Comparison of ENCODE assay signal across 8 cellular contexts in genomic region chr17:1462164-1463112, GRCh38. TPM values are rescaled to one million over a fixed set of nuclear protein-coding genes. Genes with fewer than 3 reads are reported as not detected.
DNase-seq lines count a peak whose midpoint lies in the region; TF ChIP-seq lines count a peak whose summit lies in the region.

No MANE protein-coding gene starts in this region.

- DNase-seq in activated CD4-positive, alpha-beta T cell treated with anti-CD3 and anti-CD28 coated beads, Interleukin-2, amount 10 ng/mL, durations not matched to agents 7 days and 5 days, result no peak
- DNase-seq in activated CD4-positive, alpha-beta T cell treated with anti-CD3 and anti-CD28 coated beads, Interleukin-2, amount 50 U/mL, for 1 hour, result no peak
- no peak for DNase-seq in OCI-LY7 (ENCODE audit: low spot score)
- DNase-seq in endothelial cell (ENCODE audit: low spot score), result no peak
- no peak for DNase-seq in spleen
- no peak for DNase-seq in cortex of kidney (lab: John Stamatoyannopoulos, UW)
- DNase-seq in NCI-H128 (lab: John Stamatoyannopoulos, UW; ENCODE audit: unreplicated experiment), result no peak
- DNase-seq in NCI-H446 treated with DMSO at 0.1 percent for 48 hours (lab: John Stamatoyannopoulos, UW), result no peak

- H3K4me1 Mint-ChIP-seq in activated CD4-positive, alpha-beta T cell treated with anti-CD3 and anti-CD28 coated beads, Interleukin-2, amount 10 ng/mL, durations not matched to agents 7 days and 5 days, result peaks cover 31% of the 10 kb centered on the region
- H3K4me1 Mint-ChIP-seq in endothelial cell (ENCODE audit: unreplicated experiment), result peaks cover 25% of the 10 kb centered on the region

- peak overlapping the region; percentile 41; the same call in 1 of the 2 replicates for H2AFZ ChIP-seq in OCI-LY7 (ENCODE audit: low read length)

- H3K4me3 Mint-ChIP-seq in activated CD4-positive, alpha-beta T cell treated with anti-CD3 and anti-CD28 coated beads, Interleukin-2, amount 10 ng/mL, durations not matched to agents 7 days and 5 days, result peak overlapping the region; percentile 34
- H3K4me3 Mint-ChIP-seq in endothelial cell (ENCODE audit: unreplicated experiment), result peak overlapping the region; percentile 34

- no peaks in the 10 kb centered on the region for H3K9me3 Mint-ChIP-seq in activated CD4-positive, alpha-beta T cell treated with anti-CD3 and anti-CD28 coated beads, Interleukin-2, amount 10 ng/mL, durations not matched to agents 7 days and 5 days
- no peaks in the 10 kb centered on the region for H3K9me3 Mint-ChIP-seq in endothelial cell (ENCODE audit: unreplicated experiment)

- CTCF ChIA-PET in activated CD4-positive, alpha-beta T cell treated with anti-CD3 and anti-CD28 coated beads, Interleukin-2, amount 10 ng/mL, durations not matched to agents 7 days and 5 days (lab: Charles Lee), result interaction anchor here (0.6 to 1.9 kb wide), 6 partner anchors 19 to 340 kb away, joined by 3 to 4 read pairs (median 3); partner anchors contain the start of genes INPP5K and YWHAE
- CTCF ChIA-PET in OCI-LY7 (lab: Charles Lee; ENCODE audit: unreplicated experiment), result no interaction called here

- H3K36me3 ChIP-seq in OCI-LY7 (ENCODE audit: insufficient read depth, low read length) (peaks cover 12% of the 10 kb centered on the region), spleen (peaks cover 0 to 34% (median 11%) of the 10 kb centered on the region in 6 donors)

- H3K27me3 ChIP-seq in spleen (replicated peaks in 1 of 7), result peaks cover 0 to 32% (median 0%) of the 10 kb centered on the region in 7 donors

- peak overlapping the region; percentile 50 for H3K4me3 ChIP-seq in OCI-LY7 (ENCODE audit: low read depth, low read length, poor library complexity, severe bottlenecking)
- H3K4me3 ChIP-seq in spleen, result peak overlapping the region in 1 of 8 donors; percentile 41

- POLR2A ChIA-PET in activated CD4-positive, alpha-beta T cell treated with anti-CD3 and anti-CD28 coated beads, Interleukin-2, amount 10 ng/mL, durations not matched to agents 7 days and 5 days (lab: Charles Lee), result no interaction called here
- POLR2A ChIA-PET in OCI-LY7 (lab: Charles Lee), result interaction anchor here (0.8 to 0.9 kb wide), 2 partner anchors 13 to 73 kb away, joined by 3 to 4 read pairs; no protein-coding TSS in a partner anchor

- no peak for TF ChIP-seq CTCF in OCI-LY7 (conservative IDR thresholded peaks at IDR 0.05; ENCODE audit: low read length)
- TF ChIP-seq CTCF in endothelial cell (IDR thresholded peaks at IDR 0.05; ENCODE audit: unreplicated experiment), result no peak
- no peak for TF ChIP-seq CTCF in spleen (IDR thresholded peaks at IDR 0.05 in 8 of 11, conservative IDR thresholded peaks at IDR 0.05 in 3 of 11)

- 57 to 70% (median 65%) methylated on average over 33 of the region's 33 CpGs for WGBS in spleen, 5 donors

- H3K9me3 ChIP-seq in OCI-LY7 (ENCODE audit: low read length), result no peaks in the 10 kb centered on the region
- no peaks in the 10 kb centered on the region for H3K9me3 ChIP-seq in spleen

- H3K27ac Mint-ChIP-seq in activated CD4-positive, alpha-beta T cell treated with anti-CD3 and anti-CD28 coated beads, Interleukin-2, amount 10 ng/mL, durations not matched to agents 7 days and 5 days, result peak overlapping the region; percentile 47
- H3K27ac Mint-ChIP-seq in endothelial cell (ENCODE audit: unreplicated experiment), result no peak overlapping the region

- H3K27ac ChIP-seq in OCI-LY7 (ENCODE audit: low read depth, low read length, poor library complexity, severe bottlenecking) (peak overlapping the region; percentile 36), spleen (peak overlapping the region in 5 of 8 donors; percentile 10 to 73 (median 55))

- BruUV-seq in OCI-LY7 (replicated peaks; lab: Mats Ljungman, UMichigan), result no TSS peak

- H3K36me3 Mint-ChIP-seq in activated CD4-positive, alpha-beta T cell treated with anti-CD3 and anti-CD28 coated beads, Interleukin-2, amount 10 ng/mL, durations not matched to agents 7 days and 5 days (ENCODE audit: low read depth), result peaks cover 3% of the 10 kb centered on the region
- H3K36me3 Mint-ChIP-seq in endothelial cell (ENCODE audit: low read depth, unreplicated experiment), result peaks cover 23% of the 10 kb centered on the region

- TF ChIP-seq POLR2A in spleen (IDR thresholded peaks at IDR 0.05), result no peak

- peak overlapping the region; percentile 50 for H3K4me2 ChIP-seq in OCI-LY7 (ENCODE audit: low read length)

- intact Hi-C loops in OCI-LY7 (cut with micrococcal nuclease; ENCODE audit: unreplicated experiment), result loop anchor here (1.0 kb wide), 1 partner anchor 22 kb away; no protein-coding TSS in a partner anchor
- intact Hi-C loops in spleen (cut with DNase I; ENCODE audit: low total_unique reads), result loop anchor here (10.0 kb wide), 1 partner anchor 52 kb away; the partner anchor contains the start of gene INPP5K

- H3K27me3 Mint-ChIP-seq in activated CD4-positive, alpha-beta T cell treated with anti-CD3 and anti-CD28 coated beads, Interleukin-2, amount 10 ng/mL, durations not matched to agents 7 days and 5 days, result peaks cover 33% of the 10 kb centered on the region
- H3K27me3 Mint-ChIP-seq in endothelial cell (ENCODE audit: unreplicated experiment), result peaks cover 15% of the 10 kb centered on the region

- H4K20me1 ChIP-seq in OCI-LY7 (ENCODE audit: insufficient read depth, low read length), result no peaks in the 10 kb centered on the region

- no peaks in the 10 kb centered on the region for H3K9me2 ChIP-seq in OCI-LY7 (ENCODE audit: insufficient read depth, low read length)

- peaks cover 22% of the 10 kb centered on the region for H3K4me1 ChIP-seq in OCI-LY7 (ENCODE audit: insufficient read depth, low read length, poor library complexity, severe bottlenecking)
- peaks cover 16 to 51% (median 38%) of the 10 kb centered on the region in 6 donors for H3K4me1 ChIP-seq in spleen

- no peaks in the 10 kb centered on the region for H3K79me2 ChIP-seq in OCI-LY7 (ENCODE audit: insufficient read depth, low read depth, low read length)

RNA-seq across cellular contexts. Expression of gene CRK, which starts 6.4 kb away (rescaled TPM):
- 10 to 100 TPM; 17.5 to 18.4 TPM for total RNA-seq in activated CD4-positive, alpha-beta T cell treated with anti-CD3 and anti-CD28 coated beads, Interleukin-2, amount 10 ng/mL, durations not matched to agents 7 days and 5 days
- 30.5 and 32.0 TPM in 2 replicates for total RNA-seq in OCI-LY7 (2014; rRNA removed; shearing (Covaris generic))
- 30.4 TPM in 2 replicates for total RNA-seq in OCI-LY7 (2022)
- 119 TPM for total RNA-seq in endothelial cell (ENCODE audit: unreplicated experiment)
- total RNA-seq in spleen, result 10 to 100 TPM; 39.3 to 54.6 (median 48.2) TPM
- 10 to 100 TPM; 11.7 to 20.7 (median 12.0) TPM for polyA plus RNA-seq in spleen

RNA-seq across cellular contexts. Expression of gene MYO1C, which starts 30.0 kb away (rescaled TPM):
- total RNA-seq in activated CD4-positive, alpha-beta T cell treated with anti-CD3 and anti-CD28 coated beads, Interleukin-2, amount 10 ng/mL, durations not matched to agents 7 days and 5 days, result 10 to 100 TPM; 26.7 to 34.1 TPM
- total RNA-seq in OCI-LY7 (2014; rRNA removed; shearing (Covaris generic)), result 16.1 and 17.2 TPM in 2 replicates
- total RNA-seq in OCI-LY7 (2022) (70.5 and 74.4 TPM in 2 replicates), endothelial cell (ENCODE audit: unreplicated experiment) (117 TPM), spleen (100 to 1,000 TPM in 2 of 7 donors, 10 to 100 TPM in 5; 49.2 to 135 (median 81.6) TPM)
- polyA plus RNA-seq in spleen, result 10 to 100 TPM; 14.6 to 21.6 (median 14.6) TPM

RNA-seq across cellular contexts. Expression of gene INPP5K, which starts 54.0 kb away (rescaled TPM):
- 10 to 100 TPM; 50.3 to 56.9 TPM for total RNA-seq in activated CD4-positive, alpha-beta T cell treated with anti-CD3 and anti-CD28 coated beads, Interleukin-2, amount 10 ng/mL, durations not matched to agents 7 days and 5 days
- total RNA-seq in OCI-LY7 (2014; rRNA removed; shearing (Covaris generic)), result 23.4 and 28.8 TPM in 2 replicates
- total RNA-seq in OCI-LY7 (2022), result 40.7 and 47.0 TPM in 2 replicates
- 40.9 TPM for total RNA-seq in endothelial cell (ENCODE audit: unreplicated experiment)
- total RNA-seq in spleen, result 100 to 1,000 TPM in 1 of 7 donors, 10 to 100 TPM in 6; 43.1 to 107 (median 55.2) TPM
- polyA plus RNA-seq in spleen, result 10 to 100 TPM; 22.3 to 35.8 (median 23.4) TPM
